Comparison of ENCODE assay signal across 22 cellular contexts in the genomic region with DNA sequence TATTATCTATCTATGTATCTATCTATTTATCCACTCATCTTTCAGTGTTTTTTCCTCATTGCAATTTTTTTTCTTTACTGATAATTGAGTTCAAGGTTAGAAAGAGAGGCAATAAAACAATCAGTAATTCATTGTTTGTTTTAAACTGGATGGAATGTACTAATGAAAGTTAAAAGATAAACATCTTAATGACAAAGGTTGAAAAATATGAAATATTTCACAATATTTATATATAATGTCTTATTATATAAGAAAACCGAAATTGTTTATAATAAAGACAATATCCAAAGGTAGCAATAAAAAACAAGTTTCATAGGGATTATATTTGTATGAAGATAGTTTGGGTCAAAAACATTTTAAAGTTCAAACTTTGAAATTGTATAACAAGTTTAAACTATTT.
A peak's percentile ranks its signal among the peaks of the same experiment; 100 is the strongest.
DNase-seq lines count a peak whose midpoint lies in the region; ATAC-seq, FAIRE-seq and TF ChIP-seq lines count a peak whose summit lies in the region.
"Had no signal": no experiment of that assay in that cellular context is flagged by ENCODE, and none has a peak within 500 bp of the region (broad histone marks: within the 10 kb centered on the region; RNA-seq: fewer than 3 reads in every experiment).

No MANE protein-coding gene starts in this region.

- H3K9me3 Mint-ChIP-seq in immature natural killer cell: peaks cover 5 to 18% (median 12%) of the 10 kb centered on the region in 6 donors
- H3K9me3 Mint-ChIP-seq: HFFc6 had no signal

- no peak overlapping the region for H3K4me3 ChIP-seq in LNCaP clone FGC (ENCODE audit: low read depth, low read length)
- H3K4me3 ChIP-seq in pancreas: no peak overlapping the region
- H3K4me3 ChIP-seq: BLaER1 treated with 17β-estradiol and CSF1 and Interleukin-3, amounts not matched to agents 10 nM and 100 nM had no signal

- TF ChIP-seq CTCF in 22Rv1 (IDR thresholded peaks at IDR 0.05): no peak
- no peak for TF ChIP-seq CTCF in LNCaP clone FGC (IDR thresholded peaks at IDR 0.05; ENCODE audit: control insufficient read depth, extremely low read depth, insufficient read depth)
- no peak for TF ChIP-seq CTCF in pancreas (IDR thresholded peaks at IDR 0.05)

- no peaks in the 10 kb centered on the region for H3K4me1 Mint-ChIP-seq in immature natural killer cell
- H3K4me1 Mint-ChIP-seq: B cell had no signal

- intact Hi-C loops in pancreas (cut with DNase I): no loop called here

- peak; percentile 70 for FAIRE-seq in colon (lab: Jason Lieb, UNC)
- FAIRE-seq in pancreas (lab: Jason Lieb, UNC): peak; percentile 78
- FAIRE-seq: GM12892, GM18507 had no signal

- H3K27ac ChIP-seq in 22Rv1 (peak overlapping the region; percentile 20), pancreas (no peak overlapping the region)
- H3K27ac ChIP-seq: BLaER1 treated with 17β-estradiol and CSF1 and Interleukin-3, amounts not matched to agents 10 nM and 100 nM had no signal

- no peaks in the 10 kb centered on the region for H3K27me3 Mint-ChIP-seq in immature natural killer cell (ENCODE audit: low read depth in 3 of 3)
- H3K27me3 Mint-ChIP-seq: B cell had no signal

- DNase-seq in LNCaP clone FGC (ENCODE audit: low read depth) (peak; percentile 38), pancreas (no peak), immature natural killer cell (no peak)
- DNase-seq: 8988T; Calu3; CD8-positive, alpha-beta T cell; DMS 273 treated with DMSO at 0.1 percent for 48 hours; DMS53; DND-41; GDM1; GOT3; H7; HFFc6 had no signal

- WGBS in pancreas, 2 donors: 33 to 46% methylated on average over 1 of the region's 1 CpG

- H3K9me3 ChIP-seq in pancreas: no peaks in the 10 kb centered on the region
- H3K9me3 ChIP-seq: BLaER1 treated with 17β-estradiol and CSF1 and Interleukin-3, amounts not matched to agents 10 nM and 100 nM had no signal

- H3K4me3 Mint-ChIP-seq in immature natural killer cell: no peak overlapping the region
- H3K4me3 Mint-ChIP-seq: B cell; CD8-positive, alpha-beta T cell; HFFc6 had no signal

- no peak overlapping the region for H3K27ac Mint-ChIP-seq in immature natural killer cell
- H3K27ac Mint-ChIP-seq: B cell; CD8-positive, alpha-beta T cell; HFFc6 had no signal

- peaks cover 0 to 4% (median 0%) of the 10 kb centered on the region in 3 donors for H3K36me3 Mint-ChIP-seq in immature natural killer cell
- H3K36me3 Mint-ChIP-seq: CD8-positive, alpha-beta T cell had no signal

- H3K36me3 ChIP-seq in pancreas: no peaks in the 10 kb centered on the region
- H3K36me3 ChIP-seq: BLaER1 treated with 17β-estradiol and CSF1 and Interleukin-3, amounts not matched to agents 10 nM and 100 nM had no signal

- H3K4me1 ChIP-seq in pancreas: peaks cover 0 to 7% (median 0%) of the 10 kb centered on the region in 3 donors
- H3K4me1 ChIP-seq: BLaER1 treated with 17β-estradiol and CSF1 and Interleukin-3, amounts not matched to agents 10 nM and 100 nM had no signal

- ATAC-seq in pancreas: no peak
- no peak for ATAC-seq in GM18907 (IDR thresholded peaks at IDR 0.05; ENCODE audit: unreplicated experiment)
- no peak for ATAC-seq in HG02759 (IDR thresholded peaks at IDR 0.05; ENCODE audit: unreplicated experiment)
- ATAC-seq: CD8-positive, alpha-beta T cell; HCT116 had no signal

- no peaks in the 10 kb centered on the region for H3K27me3 ChIP-seq in pancreas
- H3K27me3 ChIP-seq: BLaER1 treated with 17β-estradiol and CSF1 and Interleukin-3, amounts not matched to agents 10 nM and 100 nM had no signal
